In the genomic region with DNA sequence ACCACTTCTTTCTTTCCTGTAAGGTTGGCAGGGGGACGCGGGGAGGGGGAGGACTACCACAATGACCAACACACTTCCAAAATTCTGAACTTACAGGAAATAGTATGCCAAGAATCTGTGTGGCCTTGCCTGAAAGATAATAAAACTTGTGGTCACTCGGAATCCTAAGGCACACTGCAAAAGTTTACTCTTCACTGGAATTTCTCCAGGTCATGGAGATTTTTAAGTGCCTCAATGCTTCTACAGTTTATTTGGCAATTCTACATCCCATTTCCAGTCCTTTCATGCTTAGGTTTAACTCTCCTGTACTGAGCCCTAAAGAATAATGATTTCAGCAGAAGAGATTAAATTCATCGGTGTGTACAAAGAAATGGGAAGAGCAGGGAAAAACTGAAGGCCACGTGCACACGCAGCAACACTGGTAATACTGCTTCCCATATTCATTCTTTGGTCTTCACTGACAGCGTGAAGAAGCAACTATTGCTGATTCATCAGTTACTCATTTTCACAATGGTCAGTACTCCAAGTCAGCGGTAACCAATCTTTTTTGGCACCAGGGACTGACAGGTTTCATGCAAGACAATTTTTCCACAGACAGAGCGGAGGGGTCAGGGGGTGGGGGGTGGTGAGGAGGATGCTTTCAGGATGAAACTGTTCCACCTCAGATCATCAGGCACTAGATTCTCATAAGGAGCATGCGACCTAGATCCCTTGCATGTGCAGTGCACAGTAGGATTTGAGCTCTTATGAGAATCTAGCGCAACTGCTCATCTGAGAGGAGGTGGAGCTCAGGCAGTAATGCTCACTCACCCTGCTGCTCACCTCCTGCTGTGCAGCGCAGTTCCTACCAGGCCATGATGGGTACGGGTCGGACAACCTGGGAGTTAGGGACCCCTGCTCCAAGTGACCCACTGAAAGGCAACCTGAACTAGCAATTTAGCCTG, we compare ENCODE assay signal across 11 cellular contexts. TPM values are rescaled to one million over a fixed set of nuclear protein-coding genes. Genes with fewer than 3 reads are reported as not detected.
DNase-seq lines count a peak whose midpoint lies in the region; ATAC-seq and TF ChIP-seq lines count a peak whose summit lies in the region.
"Had no signal": no experiment of that assay in that cellular context is flagged by ENCODE, and none has a peak within 500 bp of the region (broad histone marks: within the 10 kb centered on the region; RNA-seq: fewer than 3 reads in every experiment).

No MANE protein-coding gene starts in this region.

- H3K4me3 ChIP-seq in AG04450 (ENCODE audit: low read depth, low read length) = 0 out of 2 replicates have a peak overlapping the region, but pooled peaks have one; percentile 3
- H3K4me3 ChIP-seq in HEK293 (ENCODE audit: low read depth, low read length) = no peak overlapping the region

- H3K36me3 ChIP-seq in HEK293 (ENCODE audit: control insufficient read depth in 2 of 2, insufficient read depth in 1 of 2, low read length in 2 of 2) = peaks cover 7 to 21% of the 10 kb centered on the region in 2 experiments

- H3K27me3 ChIP-seq in AG04450 (ENCODE audit: control insufficient read depth, insufficient read depth, low read length) = no peaks in the 10 kb centered on the region
- H3K27me3 ChIP-seq in CD4-positive, alpha-beta T cell (ENCODE audit: control insufficient read depth, insufficient read depth, low read length) = no peaks in the 10 kb centered on the region

- POLR2A ChIA-PET in AG04450 (lab: Yijun Ruan, JAX) (no interaction called here), HEK293 (lab: Yijun Ruan, JAX) (interaction anchor here (1.4 kb wide), 1 partner anchor 9 kb away, joined by 3 read pairs; a partner anchor contains a TSS)
- POLR2A ChIA-PET in CD4-positive, alpha-beta T cell (lab: Charles Lee) = no interaction called here

- H3K9me3 Mint-ChIP-seq in CD4-positive, alpha-beta T cell = no peaks in the 10 kb centered on the region

- intact Hi-C loops in CD4-positive, alpha-beta T cell (cut with DNase I, micrococcal nuclease) = no loop called here

- peaks cover 58% of the 10 kb centered on the region for H3K4me1 Mint-ChIP-seq in CD4-positive, alpha-beta T cell (ENCODE audit: low read depth)

- TF ChIP-seq CTCF in AG04450 (IDR thresholded peaks at IDR 0.05; ENCODE audit: low read depth, low read length) = no peak
- TF ChIP-seq CTCF in HEK293 (tag by site-specific recombination; IDR thresholded peaks at IDR 0.05) = no peak
- no peak for TF ChIP-seq CTCF in CD4-positive, alpha-beta T cell (IDR thresholded peaks at IDR 0.05)

- CTCF ChIA-PET in AG04450 (lab: Charles Lee) (no interaction called here), HEK293 (lab: Yijun Ruan, JAX) (no interaction called here)
- CTCF ChIA-PET in CD4-positive, alpha-beta T cell (lab: Charles Lee) = no interaction called here

- no peak overlapping the region for H3K4me3 Mint-ChIP-seq in CD4-positive, alpha-beta T cell

- H3K27ac ChIP-seq in AG04450 (ENCODE audit: low read depth, low read length) (peak overlapping the region; percentile 61), HEK293 (ENCODE audit: extremely low read depth, low read depth, low read length) (no peak overlapping the region)
- no peak overlapping the region for H3K27ac ChIP-seq in CD4-positive, alpha-beta T cell (ENCODE audit: low read depth, low read length)

- no peak overlapping the region for H3K27ac Mint-ChIP-seq in CD4-positive, alpha-beta T cell

- H3K27me3 Mint-ChIP-seq in CD4-positive, alpha-beta T cell = no peaks in the 10 kb centered on the region

- H3K4me1 ChIP-seq in HEK293 (ENCODE audit: control insufficient read depth, insufficient read depth, low read length) = peaks cover 16% of the 10 kb centered on the region

- DNase-seq in AG04450 (ENCODE audit: low read depth, low spot score) (no peak), amniotic epithelial cell (ENCODE audit: low read depth) (peak; percentile 82), kidney tubule cell (ENCODE audit: low spot score) (peak; percentile 68), OCI-M2 (lab: John Stamatoyannopoulos, UW; ENCODE audit: unreplicated experiment) (no peak), NCI-H774 (lab: John Stamatoyannopoulos, UW) (no peak), DMS153 (lab: John Stamatoyannopoulos, UW) (no peak)
- no peak for DNase-seq in CD4-positive, alpha-beta T cell
- DNase-seq: activated CD4-positive, CD25-positive, alpha-beta regulatory T cell; activated gamma-delta T cell; left cardiac atrium had no signal

- H3K36me3 Mint-ChIP-seq in CD4-positive, alpha-beta T cell (ENCODE audit: low read depth) = peaks cover 51% of the 10 kb centered on the region

- no peak for ATAC-seq in CD4-positive, alpha-beta T cell (ENCODE audit: poor library complexity)

- no peaks in the 10 kb centered on the region for H3K9me3 ChIP-seq in AG04450 (ENCODE audit: control insufficient read depth, insufficient read depth, low read length)
- H3K9me3 ChIP-seq in HEK293 (ENCODE audit: control insufficient read depth, insufficient read depth, low read depth, low read length) = no peaks in the 10 kb centered on the region
- H3K9me3 ChIP-seq in CD4-positive, alpha-beta T cell (ENCODE audit: control insufficient read depth, low read length) = no peaks in the 10 kb centered on the region

TF ChIP-seq in HEK293, 187 proteins besides CTCF, POLR2A, EP300 and RAD21:
- TF ChIP-seq, protein P1, sequence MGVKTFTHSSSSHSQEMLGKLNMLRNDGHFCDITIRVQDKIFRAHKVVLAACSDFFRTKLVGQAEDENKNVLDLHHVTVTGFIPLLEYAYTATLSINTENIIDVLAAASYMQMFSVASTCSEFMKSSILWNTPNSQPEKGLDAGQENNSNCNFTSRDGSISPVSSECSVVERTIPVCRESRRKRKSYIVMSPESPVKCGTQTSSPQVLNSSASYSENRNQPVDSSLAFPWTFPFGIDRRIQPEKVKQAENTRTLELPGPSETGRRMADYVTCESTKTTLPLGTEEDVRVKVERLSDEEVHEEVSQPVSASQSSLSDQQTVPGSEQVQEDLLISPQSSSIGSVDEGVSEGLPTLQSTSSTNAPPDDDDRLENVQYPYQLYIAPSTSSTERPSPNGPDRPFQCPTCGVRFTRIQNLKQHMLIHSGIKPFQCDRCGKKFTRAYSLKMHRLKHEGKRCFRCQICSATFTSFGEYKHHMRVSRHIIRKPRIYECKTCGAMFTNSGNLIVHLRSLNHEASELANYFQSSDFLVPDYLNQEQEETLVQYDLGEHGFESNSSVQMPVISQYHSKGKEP (tag by site-specific recombination; IDR thresholded peaks at IDR 0.05) = no peak
- TF ChIP-seq, protein P2, sequence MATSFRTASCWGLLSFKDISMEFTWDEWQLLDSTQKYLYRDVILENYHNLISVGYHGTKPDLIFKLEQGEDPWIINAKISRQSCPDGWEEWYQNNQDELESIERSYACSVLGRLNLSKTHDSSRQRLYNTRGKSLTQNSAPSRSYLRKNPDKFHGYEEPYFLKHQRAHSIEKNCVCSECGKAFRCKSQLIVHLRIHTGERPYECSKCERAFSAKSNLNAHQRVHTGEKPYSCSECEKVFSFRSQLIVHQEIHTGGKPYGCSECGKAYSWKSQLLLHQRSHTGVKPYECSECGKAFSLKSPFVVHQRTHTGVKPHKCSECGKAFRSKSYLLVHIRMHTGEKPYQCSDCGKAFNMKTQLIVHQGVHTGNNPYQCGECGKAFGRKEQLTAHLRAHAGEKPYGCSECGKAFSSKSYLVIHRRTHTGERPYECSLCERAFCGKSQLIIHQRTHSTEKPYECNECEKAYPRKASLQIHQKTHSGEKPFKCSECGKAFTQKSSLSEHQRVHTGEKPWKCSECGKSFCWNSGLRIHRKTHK (tag by site-specific recombination; IDR thresholded peaks at IDR 0.05) = peak; percentile 60; the same call in 1 of the 2 replicates
- TF ChIP-seq, protein P3, sequence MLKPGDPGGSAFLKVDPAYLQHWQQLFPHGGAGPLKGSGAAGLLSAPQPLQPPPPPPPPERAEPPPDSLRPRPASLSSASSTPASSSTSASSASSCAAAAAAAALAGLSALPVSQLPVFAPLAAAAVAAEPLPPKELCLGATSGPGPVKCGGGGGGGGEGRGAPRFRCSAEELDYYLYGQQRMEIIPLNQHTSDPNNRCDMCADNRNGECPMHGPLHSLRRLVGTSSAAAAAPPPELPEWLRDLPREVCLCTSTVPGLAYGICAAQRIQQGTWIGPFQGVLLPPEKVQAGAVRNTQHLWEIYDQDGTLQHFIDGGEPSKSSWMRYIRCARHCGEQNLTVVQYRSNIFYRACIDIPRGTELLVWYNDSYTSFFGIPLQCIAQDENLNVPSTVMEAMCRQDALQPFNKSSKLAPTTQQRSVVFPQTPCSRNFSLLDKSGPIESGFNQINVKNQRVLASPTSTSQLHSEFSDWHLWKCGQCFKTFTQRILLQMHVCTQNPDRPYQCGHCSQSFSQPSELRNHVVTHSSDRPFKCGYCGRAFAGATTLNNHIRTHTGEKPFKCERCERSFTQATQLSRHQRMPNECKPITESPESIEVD (tag by site-specific recombination; IDR thresholded peaks at IDR 0.05) = peak; percentile 37; the same call in 1 of the 2 replicates

RNA-seq across cellular contexts. Expression of a gene that starts 9.8 kb away (rescaled TPM):
- polyA plus RNA-seq in AG04450 (2011; rRNA removed) = 33.5 and 34.0 TPM in 2 replicates
- polyA minus RNA-seq in AG04450 (2011; rRNA and poly(A)+ RNA removed) = 56.4 and 73.5 TPM in 2 replicates
- 10 to 100 TPM; 33.1 to 40.2 TPM for total RNA-seq in CD4-positive, alpha-beta T cell

Comparison
In these comparisons a context has a peak if more than half of its experiments do, and no peak if none do; other contexts are left out.
1. DNase-seq: peak in amniotic epithelial cell (single experiment) and kidney tubule cell (single experiment); none in AG04450 (single experiment), CD4-positive, alpha-beta T cell (0 of 10), OCI-M2 (single experiment), NCI-H774 (single experiment) and DMS153 (single experiment).